ENCODE assay signal across 2 cellular contexts in genomic region chr5:96920956-96921355, GRCh38.
TF ChIP-seq lines count a peak whose summit lies in the region.

No MANE protein-coding gene starts in this region.

TF ChIP-seq in IMR-90, 13 proteins besides CTCF, POLR2A, EP300 and RAD21:
- TF ChIP-seq MXI1 (IDR thresholded peaks at IDR 0.05; ENCODE audit: borderline replicate concordance, low read depth, low read length) = no peak
- TF ChIP-seq, protein P1, sequence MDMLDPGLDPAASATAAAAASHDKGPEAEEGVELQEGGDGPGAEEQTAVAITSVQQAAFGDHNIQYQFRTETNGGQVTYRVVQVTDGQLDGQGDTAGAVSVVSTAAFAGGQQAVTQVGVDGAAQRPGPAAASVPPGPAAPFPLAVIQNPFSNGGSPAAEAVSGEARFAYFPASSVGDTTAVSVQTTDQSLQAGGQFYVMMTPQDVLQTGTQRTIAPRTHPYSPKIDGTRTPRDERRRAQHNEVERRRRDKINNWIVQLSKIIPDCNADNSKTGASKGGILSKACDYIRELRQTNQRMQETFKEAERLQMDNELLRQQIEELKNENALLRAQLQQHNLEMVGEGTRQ (IDR thresholded peaks at IDR 0.05; ENCODE audit: low read depth, low read length) = no peak
- TF ChIP-seq RCOR1 (IDR thresholded peaks at IDR 0.05; ENCODE audit: insufficient replicate concordance, low read length) = no peak
- TF ChIP-seq FOS (IDR thresholded peaks at IDR 0.05; ENCODE audit: low read depth, low read length) = no peak
TF ChIP-seq in IMR-90: peak in this region for 0.

TF ChIP-seq in GM12878, 131 proteins besides CTCF, POLR2A, EP300 and RAD21:
- no peak for TF ChIP-seq CEBPB (IDR thresholded peaks at IDR 0.05; ENCODE audit: borderline replicate concordance in 1 of 2, low read depth in 2 of 2, low read length in 2 of 2)
- TF ChIP-seq MTA3 (IDR thresholded peaks at IDR 0.05; ENCODE audit: borderline replicate concordance, low read length) = no peak
- no peak for TF ChIP-seq ZNF687 (IDR thresholded peaks at IDR 0.05)
